Comparison of ENCODE assay signal across 1 cellular context in the genomic region with DNA sequence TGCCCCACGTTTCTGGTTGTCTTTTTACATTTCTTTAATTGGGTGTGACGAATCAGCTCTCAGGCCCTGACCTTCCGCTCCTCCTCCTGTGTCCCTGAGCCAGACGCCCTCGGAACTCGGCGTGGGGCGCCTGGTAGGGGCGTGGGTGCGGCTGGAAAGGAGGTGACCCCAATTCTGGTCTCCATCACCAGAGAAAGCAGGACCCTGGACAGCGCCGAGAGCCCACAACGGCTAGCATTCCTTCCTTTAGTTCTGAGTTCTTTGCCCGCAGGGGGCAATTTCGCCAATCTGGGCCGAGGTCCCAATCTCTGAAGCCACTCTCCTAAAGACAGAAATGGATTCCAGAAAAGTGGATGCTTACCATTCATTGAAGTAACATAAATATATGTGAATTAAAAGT.
TF ChIP-seq lines count a peak whose summit lies in the region.

No MANE protein-coding gene starts in this region.

TF ChIP-seq in K562, 482 proteins besides CTCF, POLR2A, EP300 and RAD21:
- TF ChIP-seq, protein P1, sequence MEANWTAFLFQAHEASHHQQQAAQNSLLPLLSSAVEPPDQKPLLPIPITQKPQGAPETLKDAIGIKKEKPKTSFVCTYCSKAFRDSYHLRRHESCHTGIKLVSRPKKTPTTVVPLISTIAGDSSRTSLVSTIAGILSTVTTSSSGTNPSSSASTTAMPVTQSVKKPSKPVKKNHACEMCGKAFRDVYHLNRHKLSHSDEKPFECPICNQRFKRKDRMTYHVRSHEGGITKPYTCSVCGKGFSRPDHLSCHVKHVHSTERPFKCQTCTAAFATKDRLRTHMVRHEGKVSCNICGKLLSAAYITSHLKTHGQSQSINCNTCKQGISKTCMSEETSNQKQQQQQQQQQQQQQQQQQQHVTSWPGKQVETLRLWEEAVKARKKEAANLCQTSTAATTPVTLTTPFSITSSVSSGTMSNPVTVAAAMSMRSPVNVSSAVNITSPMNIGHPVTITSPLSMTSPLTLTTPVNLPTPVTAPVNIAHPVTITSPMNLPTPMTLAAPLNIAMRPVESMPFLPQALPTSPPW (CRISPR knock-in tag; IDR thresholded peaks at IDR 0.05), result no peak
- TF ChIP-seq, protein P2, sequence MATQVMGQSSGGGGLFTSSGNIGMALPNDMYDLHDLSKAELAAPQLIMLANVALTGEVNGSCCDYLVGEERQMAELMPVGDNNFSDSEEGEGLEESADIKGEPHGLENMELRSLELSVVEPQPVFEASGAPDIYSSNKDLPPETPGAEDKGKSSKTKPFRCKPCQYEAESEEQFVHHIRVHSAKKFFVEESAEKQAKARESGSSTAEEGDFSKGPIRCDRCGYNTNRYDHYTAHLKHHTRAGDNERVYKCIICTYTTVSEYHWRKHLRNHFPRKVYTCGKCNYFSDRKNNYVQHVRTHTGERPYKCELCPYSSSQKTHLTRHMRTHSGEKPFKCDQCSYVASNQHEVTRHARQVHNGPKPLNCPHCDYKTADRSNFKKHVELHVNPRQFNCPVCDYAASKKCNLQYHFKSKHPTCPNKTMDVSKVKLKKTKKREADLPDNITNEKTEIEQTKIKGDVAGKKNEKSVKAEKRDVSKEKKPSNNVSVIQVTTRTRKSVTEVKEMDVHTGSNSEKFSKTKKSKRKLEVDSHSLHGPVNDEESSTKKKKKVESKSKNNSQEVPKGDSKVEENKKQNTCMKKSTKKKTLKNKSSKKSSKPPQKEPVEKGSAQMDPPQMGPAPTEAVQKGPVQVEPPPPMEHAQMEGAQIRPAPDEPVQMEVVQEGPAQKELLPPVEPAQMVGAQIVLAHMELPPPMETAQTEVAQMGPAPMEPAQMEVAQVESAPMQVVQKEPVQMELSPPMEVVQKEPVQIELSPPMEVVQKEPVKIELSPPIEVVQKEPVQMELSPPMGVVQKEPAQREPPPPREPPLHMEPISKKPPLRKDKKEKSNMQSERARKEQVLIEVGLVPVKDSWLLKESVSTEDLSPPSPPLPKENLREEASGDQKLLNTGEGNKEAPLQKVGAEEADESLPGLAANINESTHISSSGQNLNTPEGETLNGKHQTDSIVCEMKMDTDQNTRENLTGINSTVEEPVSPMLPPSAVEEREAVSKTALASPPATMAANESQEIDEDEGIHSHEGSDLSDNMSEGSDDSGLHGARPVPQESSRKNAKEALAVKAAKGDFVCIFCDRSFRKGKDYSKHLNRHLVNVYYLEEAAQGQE (CRISPR knock-in tag; IDR thresholded peaks at IDR 0.05; ENCODE audit: low read depth), result peak; percentile 85
- no peak for TF ChIP-seq ZNF121 (CRISPR knock-in tag; conservative IDR thresholded peaks at IDR 0.05)
- TF ChIP-seq EHMT2 (IDR thresholded peaks at IDR 0.05), result peak; percentile 59
- no peak for TF ChIP-seq CAMTA2 (CRISPR knock-in tag; conservative IDR thresholded peaks at IDR 0.05)
- TF ChIP-seq ZBTB8A (IDR thresholded peaks at IDR 0.05; ENCODE audit: partially characterized antibody), result no peak
- TF ChIP-seq, protein P3, sequence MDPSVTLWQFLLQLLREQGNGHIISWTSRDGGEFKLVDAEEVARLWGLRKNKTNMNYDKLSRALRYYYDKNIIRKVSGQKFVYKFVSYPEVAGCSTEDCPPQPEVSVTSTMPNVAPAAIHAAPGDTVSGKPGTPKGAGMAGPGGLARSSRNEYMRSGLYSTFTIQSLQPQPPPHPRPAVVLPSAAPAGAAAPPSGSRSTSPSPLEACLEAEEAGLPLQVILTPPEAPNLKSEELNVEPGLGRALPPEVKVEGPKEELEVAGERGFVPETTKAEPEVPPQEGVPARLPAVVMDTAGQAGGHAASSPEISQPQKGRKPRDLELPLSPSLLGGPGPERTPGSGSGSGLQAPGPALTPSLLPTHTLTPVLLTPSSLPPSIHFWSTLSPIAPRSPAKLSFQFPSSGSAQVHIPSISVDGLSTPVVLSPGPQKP (CRISPR knock-in tag; IDR thresholded peaks at IDR 0.05), result no peak
- TF ChIP-seq, protein P4, sequence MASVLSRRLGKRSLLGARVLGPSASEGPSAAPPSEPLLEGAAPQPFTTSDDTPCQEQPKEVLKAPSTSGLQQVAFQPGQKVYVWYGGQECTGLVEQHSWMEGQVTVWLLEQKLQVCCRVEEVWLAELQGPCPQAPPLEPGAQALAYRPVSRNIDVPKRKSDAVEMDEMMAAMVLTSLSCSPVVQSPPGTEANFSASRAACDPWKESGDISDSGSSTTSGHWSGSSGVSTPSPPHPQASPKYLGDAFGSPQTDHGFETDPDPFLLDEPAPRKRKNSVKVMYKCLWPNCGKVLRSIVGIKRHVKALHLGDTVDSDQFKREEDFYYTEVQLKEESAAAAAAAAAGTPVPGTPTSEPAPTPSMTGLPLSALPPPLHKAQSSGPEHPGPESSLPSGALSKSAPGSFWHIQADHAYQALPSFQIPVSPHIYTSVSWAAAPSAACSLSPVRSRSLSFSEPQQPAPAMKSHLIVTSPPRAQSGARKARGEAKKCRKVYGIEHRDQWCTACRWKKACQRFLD (CRISPR knock-in tag; IDR thresholded peaks at IDR 0.05), result no peak
- TF ChIP-seq MIER1 (IDR thresholded peaks at IDR 0.05; ENCODE audit: low read depth), result peak; percentile 73; the same call in 1 of the 2 replicates
